Comparison of ENCODE assay signal across 1 cellular context in the genomic region with DNA sequence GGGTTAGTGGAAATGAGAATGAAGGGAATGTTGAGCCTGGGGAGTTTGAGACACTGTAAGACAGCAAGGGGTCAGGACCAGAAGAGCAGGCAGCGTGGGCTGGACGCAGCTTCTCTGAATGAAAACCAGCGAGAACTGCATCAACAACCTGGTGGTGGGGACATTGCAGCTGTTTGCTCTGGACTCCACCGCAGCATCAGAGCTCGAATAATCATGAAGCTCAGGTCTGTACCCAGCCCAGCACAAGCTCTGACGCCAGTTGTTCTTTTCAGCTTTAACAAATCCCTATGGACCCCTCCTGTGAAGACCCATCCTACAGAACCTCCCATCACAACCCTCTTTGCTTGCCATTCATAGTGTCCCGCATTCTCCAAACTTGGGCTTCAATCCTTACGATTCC.
TF ChIP-seq lines count a peak whose summit lies in the region.

No MANE protein-coding gene starts in this region.

TF ChIP-seq in WTC11, 78 proteins besides CTCF, POLR2A, EP300 and RAD21 (continued from another document):
- TF ChIP-seq ARID4B (CRISPR knock-in tag; IDR thresholded peaks at IDR 0.05; ENCODE audit: borderline replicate concordance) (no peak), GTF2I (CRISPR knock-in tag; conservative IDR thresholded peaks at IDR 0.05) (no peak), OVOL2 (CRISPR knock-in tag; IDR thresholded peaks at IDR 0.05; ENCODE audit: borderline replicate concordance) (no peak), PREB (CRISPR knock-in tag; IDR thresholded peaks at IDR 0.05; ENCODE audit: borderline replicate concordance) (no peak), TCF7 (CRISPR knock-in tag; IDR thresholded peaks at IDR 0.05; ENCODE audit: low read depth) (no peak), RORB (CRISPR knock-in tag; IDR thresholded peaks at IDR 0.05) (no peak), ZNF138 (CRISPR knock-in tag; conservative IDR thresholded peaks at IDR 0.05) (no peak), ZNF671 (CRISPR knock-in tag; IDR thresholded peaks at IDR 0.05) (no peak)
- TF ChIP-seq, protein P1, sequence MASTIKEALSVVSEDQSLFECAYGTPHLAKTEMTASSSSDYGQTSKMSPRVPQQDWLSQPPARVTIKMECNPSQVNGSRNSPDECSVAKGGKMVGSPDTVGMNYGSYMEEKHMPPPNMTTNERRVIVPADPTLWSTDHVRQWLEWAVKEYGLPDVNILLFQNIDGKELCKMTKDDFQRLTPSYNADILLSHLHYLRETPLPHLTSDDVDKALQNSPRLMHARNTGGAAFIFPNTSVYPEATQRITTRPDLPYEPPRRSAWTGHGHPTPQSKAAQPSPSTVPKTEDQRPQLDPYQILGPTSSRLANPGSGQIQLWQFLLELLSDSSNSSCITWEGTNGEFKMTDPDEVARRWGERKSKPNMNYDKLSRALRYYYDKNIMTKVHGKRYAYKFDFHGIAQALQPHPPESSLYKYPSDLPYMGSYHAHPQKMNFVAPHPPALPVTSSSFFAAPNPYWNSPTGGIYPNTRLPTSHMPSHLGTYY (CRISPR knock-in tag; IDR thresholded peaks at IDR 0.05), result no peak
